10 cellular contexts compared by ENCODE assay signal in the genomic region with DNA sequence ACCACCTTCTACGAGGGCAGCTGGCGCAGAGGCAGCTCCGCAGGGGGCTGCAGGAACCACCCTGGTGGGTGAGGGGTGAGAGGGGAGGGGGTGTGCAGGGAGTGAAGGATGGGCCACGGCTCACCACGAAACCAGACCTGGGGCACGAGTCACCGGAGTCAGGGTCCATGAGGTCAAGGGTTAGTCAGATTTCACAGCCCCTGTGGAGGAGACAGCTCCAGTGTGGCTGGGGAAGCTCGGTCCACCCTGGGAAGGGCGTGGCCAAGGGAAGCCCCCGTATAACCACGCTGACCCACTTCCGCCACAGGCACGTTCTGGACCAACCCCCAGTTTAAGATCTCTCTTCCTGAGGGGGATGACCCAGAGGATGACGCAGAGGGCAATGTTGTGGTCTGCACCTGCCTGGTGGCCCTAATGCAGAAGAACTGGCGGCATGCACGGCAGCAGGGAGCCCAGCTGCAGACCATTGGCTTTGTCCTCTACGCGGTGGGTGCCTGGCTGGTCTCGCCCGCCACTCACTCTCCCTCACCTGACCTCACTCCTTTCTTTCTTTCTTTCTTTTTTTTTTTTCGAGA. TPM values are rescaled to one million over a fixed set of nuclear protein-coding genes. Genes with fewer than 3 reads are reported as not detected.
DNase-seq lines count a peak whose midpoint lies in the region; ATAC-seq and TF ChIP-seq lines count a peak whose summit lies in the region.
"Had no signal": no experiment of that assay in that cellular context is flagged by ENCODE, and none has a peak within 500 bp of the region (broad histone marks: within the 10 kb centered on the region; RNA-seq: fewer than 3 reads in every experiment).

No MANE protein-coding gene starts in this region.

- POLR2A ChIA-PET in SK-N-SH (lab: Yijun Ruan, JAX) = no interaction called here

- no peak overlapping the region for H2AFZ ChIP-seq in DND-41 (ENCODE audit: low read depth, low read length)
- H2AFZ ChIP-seq in Loucy (ENCODE audit: low read length) = peak overlapping the region; percentile 63
- H2AFZ ChIP-seq in SK-N-SH (ENCODE audit: low read depth) = no peak overlapping the region

- no peaks in the 10 kb centered on the region for H3F3A ChIP-seq in Loucy (ENCODE audit: low read depth)
- H3F3A ChIP-seq in SK-N-SH (replicated peaks; ENCODE audit: insufficient read depth) = peaks cover 14% of the 10 kb centered on the region

- no peak for TF ChIP-seq RAD21 in SK-N-SH (IDR thresholded peaks at IDR 0.05; ENCODE audit: low read length)

- H3K4me2 ChIP-seq in DND-41 (ENCODE audit: insufficient read depth, low read length) (no peak overlapping the region), Loucy (ENCODE audit: low read depth, low read length, poor library complexity, severe bottlenecking) (peak overlapping the region; percentile 73), SK-N-SH (no peak overlapping the region)

- H4K20me1 ChIP-seq in DND-41 (ENCODE audit: insufficient read depth, low read length) (no peaks in the 10 kb centered on the region), Loucy (ENCODE audit: insufficient read depth, low read length, poor library complexity, severe bottlenecking) (no peaks in the 10 kb centered on the region), SK-N-SH (ENCODE audit: insufficient read depth) (no peaks in the 10 kb centered on the region)

- peak; percentile 21 for TF ChIP-seq POLR2A in GM19193 (IDR thresholded peaks at IDR 0.05; ENCODE audit: extremely low read depth, insufficient read depth, insufficient read length)

- H3K36me3 ChIP-seq in DND-41 (ENCODE audit: insufficient read depth, low read length) (no peaks in the 10 kb centered on the region), Loucy (ENCODE audit: insufficient read depth, low read length) (no peaks in the 10 kb centered on the region), SK-N-SH (replicated peaks in 1 of 2; ENCODE audit: control insufficient read depth in 1 of 2, insufficient read depth in 2 of 2, low read length in 1 of 2) (no peaks in the 10 kb centered on the region)
- H3K36me3 ChIP-seq: thoracic aorta had no signal

- ATAC-seq in DND-41 (ENCODE audit: insufficient read depth, low read depth) (peak; percentile 8; the same call in 1 of the 3 replicates), GM19324 (IDR thresholded peaks at IDR 0.05; ENCODE audit: low FRiP score, unreplicated experiment) (no peak)

- no peak overlapping the region for H3K4me3 ChIP-seq in DND-41 (ENCODE audit: low read depth in 1 of 2, low read length in 2 of 2)
- H3K4me3 ChIP-seq in Loucy (ENCODE audit: low read length, poor library complexity, severe bottlenecking) = peak overlapping the region; percentile 66
- H3K4me3 ChIP-seq in SK-N-SH (ENCODE audit: low read depth in 2 of 2, low read length in 1 of 2) = no peak overlapping the region
- H3K4me3 ChIP-seq: thoracic aorta had no signal

- CTCF ChIA-PET in SK-N-SH (lab: Yijun Ruan, JAX) = interaction anchor here (1.1 to 4.0 kb wide), 5 partner anchors 15 to 161 kb away, joined by 3 to 22 read pairs (median 3); no protein-coding TSS in a partner anchor

- peaks cover 3% of the 10 kb centered on the region; the same call in 1 of the 2 replicates for H3K4me1 ChIP-seq in DND-41 (ENCODE audit: insufficient read depth, low read length)
- H3K4me1 ChIP-seq in Loucy (ENCODE audit: insufficient read depth, low read length, poor library complexity, severe bottlenecking) = peaks cover 13% of the 10 kb centered on the region
- H3K4me1 ChIP-seq in SK-N-SH (ENCODE audit: control insufficient read depth in 1 of 2, insufficient read depth in 2 of 2, low read depth in 1 of 2, low read length in 1 of 2) = peaks cover 0 to 4% of the 10 kb centered on the region in 2 experiments; a peak in 2 of 4 replicates

- H3K79me2 ChIP-seq in DND-41 (ENCODE audit: insufficient read depth, low read length) (no peaks in the 10 kb centered on the region), Loucy (ENCODE audit: insufficient read depth, low read length) (no peaks in the 10 kb centered on the region), SK-N-SH (ENCODE audit: insufficient read depth) (no peaks in the 10 kb centered on the region)

- no peaks in the 10 kb centered on the region for H3K27me3 ChIP-seq in DND-41 (ENCODE audit: insufficient read depth, low read length, poor library complexity)
- H3K27me3 ChIP-seq in Loucy (ENCODE audit: insufficient read depth, low read length, poor library complexity, severe bottlenecking) = no peaks in the 10 kb centered on the region
- no peaks in the 10 kb centered on the region for H3K27me3 ChIP-seq in SK-N-SH (ENCODE audit: insufficient read depth)

- H3K9ac ChIP-seq in DND-41 (ENCODE audit: low read depth, low read length) (no peak overlapping the region), Loucy (ENCODE audit: low read depth, low read length, poor library complexity, severe bottlenecking) (peak overlapping the region; percentile 27), SK-N-SH (no peak overlapping the region)

- H3K27ac ChIP-seq in DND-41 (ENCODE audit: low read length) = no peak overlapping the region
- peak overlapping the region; percentile 71 for H3K27ac ChIP-seq in epithelial cell of prostate
- H3K27ac ChIP-seq in SK-N-SH (ENCODE audit: low read depth in 2 of 2, low read length in 1 of 2) = no peak overlapping the region

- no peak for TF ChIP-seq EP300 in SK-N-SH (IDR thresholded peaks at IDR 0.05; ENCODE audit: borderline replicate concordance in 1 of 2, low read depth in 1 of 2, low read length in 1 of 2)

- TF ChIP-seq CTCF in DND-41 (IDR thresholded peaks at IDR 0.05; ENCODE audit: borderline replicate concordance, extremely low read depth, low read length, poor library complexity, severe bottlenecking) (no peak), Loucy (conservative IDR thresholded peaks at IDR 0.05; ENCODE audit: low read length) (no peak), SK-N-SH (IDR thresholded peaks at IDR 0.05) (no peak)

- 80% methylated on average over 21 of the region's 21 CpGs for WGBS in SK-N-SH (ENCODE audit: low lambda C conversion rate)

- peak; percentile 24 for DNase-seq in DND-41
- no peak for DNase-seq in epithelial cell of prostate (ENCODE audit: low read depth, low spot score)
- DNase-seq in stimulated activated CD4-positive, alpha-beta T cell treated with anti-CD3 and anti-CD28 coated beads, Interleukin-4, amount 100 ng/mL, for 4 hours = no peak
- no peak for DNase-seq in superior temporal gyrus (ENCODE audit: extremely low spot score)
- DNase-seq in SK-N-SH = no peak
- DNase-seq: NCI-H2107 had no signal

- H3K9me2 ChIP-seq in Loucy (replicated peaks; ENCODE audit: low read depth, low read length) (no peaks in the 10 kb centered on the region), SK-N-SH (no peaks in the 10 kb centered on the region)

- no peaks in the 10 kb centered on the region for H3K9me3 ChIP-seq in DND-41 (ENCODE audit: insufficient read depth, low read length, severe bottlenecking)
- no peaks in the 10 kb centered on the region for H3K9me3 ChIP-seq in Loucy (ENCODE audit: insufficient read depth, low read depth, low read length)
- H3K9me3 ChIP-seq in SK-N-SH = no peaks in the 10 kb centered on the region
- H3K9me3 ChIP-seq: thoracic aorta had no signal

TF ChIP-seq in SK-N-SH, 30 proteins besides CTCF, POLR2A, EP300 and RAD21 (continues in another document):
- TF ChIP-seq POLR2AphosphoS5 (IDR thresholded peaks at IDR 0.05; ENCODE audit: low read depth, low read length) (no peak), CHD2 (IDR thresholded peaks at IDR 0.05; ENCODE audit: low read length, partially characterized antibody) (no peak), SMC3 (IDR thresholded peaks at IDR 0.05; ENCODE audit: low read depth, low read length) (no peak), FOSL2 (IDR thresholded peaks at IDR 0.05; ENCODE audit: borderline replicate concordance, low read depth) (no peak)
- TF ChIP-seq, protein P1, sequence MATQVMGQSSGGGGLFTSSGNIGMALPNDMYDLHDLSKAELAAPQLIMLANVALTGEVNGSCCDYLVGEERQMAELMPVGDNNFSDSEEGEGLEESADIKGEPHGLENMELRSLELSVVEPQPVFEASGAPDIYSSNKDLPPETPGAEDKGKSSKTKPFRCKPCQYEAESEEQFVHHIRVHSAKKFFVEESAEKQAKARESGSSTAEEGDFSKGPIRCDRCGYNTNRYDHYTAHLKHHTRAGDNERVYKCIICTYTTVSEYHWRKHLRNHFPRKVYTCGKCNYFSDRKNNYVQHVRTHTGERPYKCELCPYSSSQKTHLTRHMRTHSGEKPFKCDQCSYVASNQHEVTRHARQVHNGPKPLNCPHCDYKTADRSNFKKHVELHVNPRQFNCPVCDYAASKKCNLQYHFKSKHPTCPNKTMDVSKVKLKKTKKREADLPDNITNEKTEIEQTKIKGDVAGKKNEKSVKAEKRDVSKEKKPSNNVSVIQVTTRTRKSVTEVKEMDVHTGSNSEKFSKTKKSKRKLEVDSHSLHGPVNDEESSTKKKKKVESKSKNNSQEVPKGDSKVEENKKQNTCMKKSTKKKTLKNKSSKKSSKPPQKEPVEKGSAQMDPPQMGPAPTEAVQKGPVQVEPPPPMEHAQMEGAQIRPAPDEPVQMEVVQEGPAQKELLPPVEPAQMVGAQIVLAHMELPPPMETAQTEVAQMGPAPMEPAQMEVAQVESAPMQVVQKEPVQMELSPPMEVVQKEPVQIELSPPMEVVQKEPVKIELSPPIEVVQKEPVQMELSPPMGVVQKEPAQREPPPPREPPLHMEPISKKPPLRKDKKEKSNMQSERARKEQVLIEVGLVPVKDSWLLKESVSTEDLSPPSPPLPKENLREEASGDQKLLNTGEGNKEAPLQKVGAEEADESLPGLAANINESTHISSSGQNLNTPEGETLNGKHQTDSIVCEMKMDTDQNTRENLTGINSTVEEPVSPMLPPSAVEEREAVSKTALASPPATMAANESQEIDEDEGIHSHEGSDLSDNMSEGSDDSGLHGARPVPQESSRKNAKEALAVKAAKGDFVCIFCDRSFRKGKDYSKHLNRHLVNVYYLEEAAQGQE (IDR thresholded peaks at IDR 0.05; ENCODE audit: low read depth, low read length) = no peak

RNA-seq across cellular contexts. Expression of a gene that starts 18.4 kb away (rescaled TPM):
- polyA plus RNA-seq in SK-N-SH (2012; rRNA removed) = not detected in 2 replicates
- polyA plus RNA-seq in SK-N-SH (2012; cell fraction: cytosol; rRNA removed) = 0.01 TPM in 1 of 2 replicates, not detected in the other
- 0.04 TPM in 1 of 2 replicates, not detected in the other for polyA plus RNA-seq in SK-N-SH (2012; cell fraction: nucleus; rRNA removed)

RNA-seq across cellular contexts. Expression of a gene that starts 39.7 kb away (rescaled TPM):
- polyA plus RNA-seq in SK-N-SH (2012; rRNA removed) = 0.13 TPM in 1 of 2 replicates, not detected in the other
- polyA plus RNA-seq in SK-N-SH (2012; cell fraction: cytosol; rRNA removed) = not detected in 2 replicates
- polyA plus RNA-seq in SK-N-SH (2012; cell fraction: nucleus; rRNA removed) = not detected in 2 replicates

RNA-seq across cellular contexts. Expression of a gene that starts 46.4 kb away (rescaled TPM):
- polyA plus RNA-seq in SK-N-SH (2012; rRNA removed) = 44.5 and 49.7 TPM in 2 replicates
- 23.7 and 34.3 TPM in 2 replicates for polyA plus RNA-seq in SK-N-SH (2012; cell fraction: cytosol; rRNA removed)
- polyA plus RNA-seq in SK-N-SH (2012; cell fraction: nucleus; rRNA removed) = 72.9 and 74.9 TPM in 2 replicates

RNA-seq across cellular contexts. Expression of a gene that starts 49.7 kb away (rescaled TPM):
- 52.7 and 63.2 TPM in 2 replicates for polyA plus RNA-seq in SK-N-SH (2012; rRNA removed)
- polyA plus RNA-seq in SK-N-SH (2012; cell fraction: cytosol; rRNA removed) = 26.9 and 37.6 TPM in 2 replicates
- 97.6 and 129 TPM in 2 replicates for polyA plus RNA-seq in SK-N-SH (2012; cell fraction: nucleus; rRNA removed)

RNA-seq across cellular contexts. Expression of a gene that starts 49.8 kb away (rescaled TPM):
- polyA plus RNA-seq in SK-N-SH (2012; rRNA removed) = 92.4 and 97.0 TPM in 2 replicates
- polyA plus RNA-seq in SK-N-SH (2012; cell fraction: cytosol; rRNA removed) = 72.1 and 86.3 TPM in 2 replicates
- polyA plus RNA-seq in SK-N-SH (2012; cell fraction: nucleus; rRNA removed) = 39.4 and 45.0 TPM in 2 replicates
